Comparison of ENCODE assay signal across 9 cellular contexts in the genomic region with DNA sequence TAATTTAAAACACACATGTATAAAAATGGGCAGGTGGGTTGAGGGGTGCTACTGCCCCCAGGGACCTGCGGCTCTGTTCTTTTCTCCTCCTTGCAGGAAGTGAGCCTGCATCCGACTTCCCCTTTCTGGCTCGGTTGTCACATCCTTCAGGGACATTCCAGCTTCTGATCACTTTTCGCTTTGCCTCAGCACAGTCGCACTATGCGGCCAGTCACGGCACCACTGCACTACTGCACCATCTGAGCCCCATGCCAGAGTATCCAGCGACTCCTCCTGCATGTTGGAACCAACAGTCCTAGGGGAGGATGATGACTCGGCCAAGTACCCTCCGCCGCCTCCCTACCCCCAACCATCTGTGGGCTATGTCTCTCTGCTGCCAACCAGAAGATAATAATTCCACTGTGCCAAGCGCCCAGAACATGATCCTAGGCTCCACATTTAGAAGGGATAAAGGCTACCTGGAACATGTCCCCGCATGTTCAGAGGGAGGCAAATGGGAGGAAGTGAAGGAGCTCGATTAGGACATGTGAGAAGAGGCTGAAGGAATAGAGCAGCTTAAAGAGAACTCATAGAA. TPM values are rescaled to one million over a fixed set of nuclear protein-coding genes. Genes with fewer than 3 reads are reported as not detected.
A peak's percentile ranks its signal among the peaks of the same experiment; 100 is the strongest.
DNase-seq lines count a peak whose midpoint lies in the region; ATAC-seq and TF ChIP-seq lines count a peak whose summit lies in the region.
"Had no signal": no experiment of that assay in that cellular context is flagged by ENCODE, and none has a peak within 500 bp of the region (broad histone marks: within the 10 kb centered on the region; RNA-seq: fewer than 3 reads in every experiment).

No MANE protein-coding gene starts in this region.

- peak overlapping the region in 3 of 5 donors; percentile 47 to 83 (median 65) for H3K27ac ChIP-seq in adrenal gland
- peak overlapping the region in 1 of 2 donors; percentile 78 for H3K27ac ChIP-seq in testis
- H3K27ac ChIP-seq: VCaP had no signal

- no peak for TF ChIP-seq CTCF in GM13976 (IDR thresholded peaks at IDR 0.05; ENCODE audit: borderline replicate concordance, control extremely low read depth, extremely low read depth, insufficient read depth, missing control alignments)
- TF ChIP-seq CTCF in adrenal gland (IDR thresholded peaks at IDR 0.05) = no peak
- TF ChIP-seq CTCF in testis (IDR thresholded peaks at IDR 0.05) = no peak

- H3K27me3 ChIP-seq in adrenal gland (no peaks in the 10 kb centered on the region), testis (no peaks in the 10 kb centered on the region)

- DNase-seq in GM13976 (ENCODE audit: low spot score) = peak; percentile 44
- peak; percentile 83 for DNase-seq in LHCN-M2 (ENCODE audit: low read depth)
- DNase-seq in adrenal gland = peak in 6 of 7 donors; percentile 30 to 74 (median 39)
- peak; percentile 63 for DNase-seq in medulla oblongata (ENCODE audit: extremely low spot score)
- DNase-seq in testis = no peak
- no peak for DNase-seq in GOT3 (lab: John Stamatoyannopoulos, UW)
- DNase-seq in NCI-H187 treated with DMSO at 0.1 percent for 48 hours (lab: John Stamatoyannopoulos, UW) = no peak

- H3K4me3 ChIP-seq in adrenal gland (no peak overlapping the region), testis (no peak overlapping the region)

- H3K4me1 ChIP-seq in adrenal gland (replicated peaks in 1 of 2) = peaks cover 5 to 70% of the 10 kb centered on the region in 2 donors
- H3K4me1 ChIP-seq in testis = peaks cover 16% of the 10 kb centered on the region

- H3K36me3 ChIP-seq in adrenal gland (replicated peaks in 1 of 2) (no peaks in the 10 kb centered on the region), testis (ENCODE audit: low read depth, missing control alignments) (no peaks in the 10 kb centered on the region)

- TF ChIP-seq POLR2A in adrenal gland (IDR thresholded peaks at IDR 0.05) = no peak
- no peak for TF ChIP-seq POLR2A in testis (IDR thresholded peaks at IDR 0.05)

- intact Hi-C loops in adrenal gland (cut with DNase I) (no loop called here), testis (cut with DNase I; ENCODE audit: low total_unique reads) (no loop called here)

- H3K9me3 ChIP-seq in adrenal gland (replicated peaks in 1 of 3) = no peaks in the 10 kb centered on the region
- no peaks in the 10 kb centered on the region for H3K9me3 ChIP-seq in testis

- peak; percentile 47 for ATAC-seq in GM21619 (IDR thresholded peaks at IDR 0.05; ENCODE audit: unreplicated experiment)

- WGBS in adrenal gland, 4 donors = 55 to 66% (median 59%) methylated on average over 14 of the region's 14 CpGs
- WGBS in testis, 2 donors = 46 to 69% methylated on average over 11 to 14 of the region's 14 CpGs

- in situ Hi-C loops in GM13976 (cut with MboI; ENCODE audit: low sequenced_read_pairs, unreplicated experiment) = no loop called here

RNA-seq across cellular contexts. Expression of gene CDC42EP3, which starts 17.6 kb away (rescaled TPM):
- 230 and 308 TPM in 2 replicates for total RNA-seq in LHCN-M2 (2014; rRNA removed)
- 222 TPM for polyA plus RNA-seq in LHCN-M2 (2012)
- 10 to 100 TPM in 5 of 8 donors, 1 to 10 TPM in 3; 4.2 to 30.2 (median 15.2) TPM for total RNA-seq in adrenal gland
- polyA plus RNA-seq in adrenal gland = 10 to 100 TPM in 1 of 3 donors, 1 to 10 TPM in 2; 7.0 to 13.9 (median 7.6) TPM
- total RNA-seq in testis = 10 to 100 TPM; 44.3 to 50.6 TPM
- 107 TPM for polyA plus RNA-seq in testis (ENCODE audit: insufficient read depth, low read depth, low replicate concordance)

Comparison
In these comparisons a context has a peak if more than half of its experiments do, and no peak if none do; other contexts are left out.
1. DNase-seq: peak in GM13976 (single experiment), LHCN-M2 (single experiment), adrenal gland (6 of 7) and medulla oblongata (single experiment); none in testis (single experiment), GOT3 (single experiment) and NCI-H187 treated with DMSO at 0.1 percent for 48 hours (single experiment).